ENCODE assay signal across 9 cellular contexts in the genomic region with DNA sequence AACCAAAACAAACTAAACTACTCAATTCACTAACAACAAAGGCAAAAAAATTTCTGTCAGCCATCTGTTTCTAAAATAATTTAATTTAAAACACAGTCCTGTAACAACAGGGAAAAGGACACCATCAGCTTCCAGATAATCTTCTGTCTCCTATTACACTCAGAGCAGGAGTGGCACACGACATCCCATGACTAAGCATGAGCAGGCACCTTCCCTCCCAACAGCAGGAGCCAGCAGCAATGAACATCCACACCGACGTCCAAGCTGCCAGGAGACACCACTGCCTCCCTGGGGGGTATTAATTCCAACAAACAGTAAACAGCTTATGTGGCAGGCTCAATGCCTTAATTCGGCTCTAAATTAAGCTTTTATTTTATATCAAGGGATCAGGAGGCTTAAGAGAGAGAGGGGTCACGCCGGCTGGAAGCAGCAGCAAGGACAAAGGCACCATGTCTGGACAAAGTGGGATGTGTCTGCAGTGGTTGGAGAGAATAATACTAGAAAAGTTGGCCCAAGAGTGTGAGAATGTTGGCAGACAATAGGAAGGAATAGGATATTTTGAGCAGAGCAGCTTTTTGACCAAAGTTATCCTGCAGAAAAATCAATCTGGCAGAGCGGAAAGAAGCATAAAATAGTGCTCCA. TPM values are rescaled to one million over a fixed set of nuclear protein-coding genes. Genes with fewer than 3 reads are reported as not detected.
DNase-seq lines count a peak whose midpoint lies in the region; ATAC-seq, FAIRE-seq and TF ChIP-seq lines count a peak whose summit lies in the region.
"Had no signal": no experiment of that assay in that cellular context is flagged by ENCODE, and none has a peak within 500 bp of the region (broad histone marks: within the 10 kb centered on the region; RNA-seq: fewer than 3 reads in every experiment).

No MANE protein-coding gene starts in this region.

- peaks cover 34% of the 10 kb centered on the region for H3K4me1 Mint-ChIP-seq in brain

- no peak for TF ChIP-seq POLR2A in HepG2 (IDR thresholded peaks at IDR 0.05; ENCODE audit: insufficient read depth in 1 of 2, low read depth in 2 of 2, low read length in 2 of 2)

- H2AFZ ChIP-seq in HepG2 (ENCODE audit: low read length) = no peak overlapping the region

- peak overlapping the region in 3 of 5 experiments; percentile 2 to 30 (median 3) for H3K4me3 Mint-ChIP-seq in brain

- no TSS peak for BruUV-seq in HepG2 (replicated peaks; lab: Mats Ljungman, UMichigan)

- TF ChIP-seq EP300 in HepG2 (IDR thresholded peaks at IDR 0.05; ENCODE audit: low read depth in 2 of 2, low read length in 2 of 2) = no peak
- no peak for TF ChIP-seq EP300 in HepG2 (CRISPR knock-in tag; IDR thresholded peaks at IDR 0.05; ENCODE audit: borderline replicate concordance)

- no peaks in the 10 kb centered on the region for H4K20me1 ChIP-seq in HepG2 (ENCODE audit: insufficient read depth, low read length)

- CTCF ChIA-PET in HepG2 (lab: Yijun Ruan, JAX; ENCODE audit: low intra/inter-chr PET ratio, low total read pairs) = no interaction called here

- WGBS in HepG2 (ENCODE audit: low lambda C conversion rate) = 81% methylated on average over 7 of the region's 7 CpGs

- H3K36me3 Mint-ChIP-seq in brain = peaks cover 66% of the 10 kb centered on the region

- peaks cover 0 to 14% (median 0%) of the 10 kb centered on the region in 5 experiments for H3K9me3 Mint-ChIP-seq in brain

- no peak for TF ChIP-seq CTCF in C4-2B (conservative IDR thresholded peaks at IDR 0.05)
- TF ChIP-seq CTCF in brain (conservative IDR thresholded peaks at IDR 0.05) = no peak
- no peak for TF ChIP-seq CTCF in HepG2 (CRISPR knock-in tag; IDR thresholded peaks at IDR 0.05)

- peaks cover 9% of the 10 kb centered on the region; the same call in 1 of the 2 replicates for H3K4me1 ChIP-seq in HepG2 (ENCODE audit: insufficient read depth, low read length)

- H3K9me3 ChIP-seq in HepG2 (ENCODE audit: low read length) = no peaks in the 10 kb centered on the region
- H3K9me3 ChIP-seq: thoracic aorta had no signal

- in situ Hi-C loops in HepG2 (cut with HindIII; ENCODE audit: extremely low pct_ligation_motif_present, low pct_unique_long_range_greater_than_20kb) = no loop called here

- peak; percentile 39; the same call in 2 of the 3 replicates for ATAC-seq in HepG2
- ATAC-seq in GM21526 (IDR thresholded peaks at IDR 0.05; ENCODE audit: low FRiP score, unreplicated experiment) = no peak

- H3K27ac Mint-ChIP-seq in brain = peak overlapping the region; percentile 2 to 78 (median 72)

- POLR2A ChIA-PET in HepG2 (lab: Yijun Ruan, JAX) = no interaction called here

- no peak for FAIRE-seq in HepG2 (lab: Jason Lieb, UNC)

- no peak overlapping the region for H3K4me3 ChIP-seq in HepG2 (replicated peaks in 1 of 3; ENCODE audit: insufficient read depth in 1 of 3, low read depth in 2 of 3, low read length in 3 of 3)
- H3K4me3 ChIP-seq: thoracic aorta had no signal

- no peak overlapping the region for H3K4me2 ChIP-seq in HepG2 (ENCODE audit: low read depth, low read length)

- no peak overlapping the region for H3K9ac ChIP-seq in HepG2 (ENCODE audit: insufficient read depth, low read depth, low read length)

- no peaks in the 10 kb centered on the region for H3K36me3 ChIP-seq in HepG2 (replicated peaks in 1 of 2; ENCODE audit: control insufficient read depth in 1 of 2, insufficient read depth in 2 of 2, low read length in 2 of 2)
- H3K36me3 ChIP-seq: thoracic aorta had no signal

- intact Hi-C loops in HepG2 (cut with micrococcal nuclease; ENCODE audit: unreplicated experiment) = no loop called here

- no peaks in the 10 kb centered on the region for H3K27me3 Mint-ChIP-seq in brain

- peak overlapping the region; percentile 19; the same call in 1 of the 2 replicates for H3K27ac ChIP-seq in C4-2B
- H3K27ac ChIP-seq in HepG2 (ENCODE audit: extremely low read length, insufficient read depth, low read length) = no peak overlapping the region
- H3K27ac ChIP-seq: thoracic aorta had no signal

- no peak for TF ChIP-seq RAD21 in HepG2 (CRISPR knock-in tag; IDR thresholded peaks at IDR 0.05)

- DNase-seq in NCI-H2107 (lab: John Stamatoyannopoulos, UW) (peak; percentile 74), HepG2 (ENCODE audit: low spot score) (no peak), cerebellar nuclear complex (lab: John Stamatoyannopoulos, UW) (no peak)
- no peak for DNase-seq in stimulated activated naive CD4-positive, alpha-beta T cell treated with Interleukin-2 at 50 U/mL for 16 hours (lab: John Stamatoyannopoulos, UW)
- no peak for DNase-seq in stimulated activated CD4-positive, alpha-beta T cell treated with anti-CD3 and anti-CD28 coated beads, Interleukin-15, amount 100 ng/mL, for 24 hours

- H3K79me2 ChIP-seq in HepG2 (ENCODE audit: insufficient read depth, low read length) = no peaks in the 10 kb centered on the region

- no peaks in the 10 kb centered on the region for H3K27me3 ChIP-seq in HepG2 (ENCODE audit: control insufficient read depth in 1 of 2, insufficient read depth in 2 of 2, low read length in 2 of 2)

TF ChIP-seq in HepG2, 621 proteins besides CTCF, POLR2A, EP300 and RAD21:
- TF ChIP-seq SMARCE1 (IDR thresholded peaks at IDR 0.05; ENCODE audit: borderline replicate concordance) = no peak
- TF ChIP-seq YEATS4 (CRISPR knock-in tag; IDR thresholded peaks at IDR 0.05; ENCODE audit: borderline replicate concordance) = no peak
- TF ChIP-seq MTF2 (CRISPR knock-in tag; IDR thresholded peaks at IDR 0.05; ENCODE audit: borderline replicate concordance) = no peak
- no peak for TF ChIP-seq RXRB (CRISPR knock-in tag; IDR thresholded peaks at IDR 0.05; ENCODE audit: borderline replicate concordance)
- TF ChIP-seq HMG20A (CRISPR knock-in tag; IDR thresholded peaks at IDR 0.05; ENCODE audit: borderline replicate concordance) = no peak
- no peak for TF ChIP-seq ATM (IDR thresholded peaks at IDR 0.05; ENCODE audit: borderline replicate concordance)
- no peak for TF ChIP-seq FOXK2 (IDR thresholded peaks at IDR 0.05)
- no peak for TF ChIP-seq ARNT (IDR thresholded peaks at IDR 0.05)
- TF ChIP-seq ZNF614 (CRISPR knock-in tag; IDR thresholded peaks at IDR 0.05; ENCODE audit: borderline replicate concordance) = no peak
- no peak for TF ChIP-seq ZNF333 (CRISPR knock-in tag; IDR thresholded peaks at IDR 0.05; ENCODE audit: borderline replicate concordance)
- TF ChIP-seq SIX1 (CRISPR knock-in tag; IDR thresholded peaks at IDR 0.05; ENCODE audit: borderline replicate concordance) = no peak
- TF ChIP-seq JUN (CRISPR knock-in tag; IDR thresholded peaks at IDR 0.05) = no peak

RNA-seq across cellular contexts. Expression of gene KIAA1549, which starts 45.6 kb away (rescaled TPM):
- polyA plus RNA-seq in brain (ENCODE audit: insufficient read depth, low read depth, low replicate concordance) (31.8 TPM), HepG2 (2011; rRNA removed) (1.1 and 1.2 TPM in 2 replicates)
- total RNA-seq in HepG2 (2016; rRNA removed; fragmentation: Illumina TruSeq; extraction: Trizol) = 1.8 TPM in 2 replicates
- total RNA-seq in HepG2 (2016; cell fraction: cytosol; rRNA removed; fragmentation: Illumina TruSeq; extraction: Trizol; ENCODE audit: low read depth) = 0.88 and 1.0 TPM in 2 replicates
- total RNA-seq in HepG2 (2016; cell fraction: insoluble cytoplasmic fraction; rRNA removed; fragmentation: Illumina TruSeq; extraction: Trizol) = 1.4 and 1.8 TPM in 2 replicates
- 1.5 and 2.2 TPM in 2 replicates for total RNA-seq in HepG2 (2016; cell fraction: membrane; rRNA removed; fragmentation: Illumina TruSeq; extraction: Trizol)
- total RNA-seq in HepG2 (2016; cell fraction: nucleus; rRNA removed; fragmentation: Illumina TruSeq; extraction: Trizol) = 3.1 and 3.6 TPM in 2 replicates
- 0.95 and 0.96 TPM in 2 replicates for polyA plus RNA-seq in HepG2 (2011; cell fraction: cytosol; rRNA removed)
- polyA plus RNA-seq in HepG2 (2011; cell fraction: nucleus; rRNA removed) = 2.4 and 2.6 TPM in 2 replicates
- polyA plus RNA-seq in HepG2 (2012) = 1.3 and 2.0 TPM in 2 replicates
- polyA plus RNA-seq in HepG2 (2016; cell fraction: cytosol; fragmentation: Illumina TruSeq; extraction: Trizol; ENCODE audit: low read depth) = 0.15 and 0.22 TPM in 2 replicates
- polyA plus RNA-seq in HepG2 (2016; cell fraction: insoluble cytoplasmic fraction; fragmentation: Illumina TruSeq; extraction: Trizol; ENCODE audit: low read depth) = 1.5 and 1.9 TPM in 2 replicates
- polyA plus RNA-seq in HepG2 (2016; cell fraction: membrane; fragmentation: Illumina TruSeq; extraction: Trizol; ENCODE audit: low read depth) = 0.65 and 1.0 TPM in 2 replicates
- 4.3 and 4.8 TPM in 2 replicates for polyA plus RNA-seq in HepG2 (2016; cell fraction: nucleus; fragmentation: Illumina TruSeq; extraction: Trizol; ENCODE audit: insufficient read depth, low read depth)
- 4.4 and 12.3 TPM in 2 replicates for polyA minus RNA-seq in HepG2 (2011; rRNA and poly(A)+ RNA removed; ENCODE audit: low replicate concordance)
- polyA minus RNA-seq in HepG2 (2011; cell fraction: cytosol; rRNA and poly(A)+ RNA removed) = 1.8 and 3.1 TPM in 2 replicates
- 2.6 and 3.1 TPM in 2 replicates for polyA minus RNA-seq in HepG2 (2011; cell fraction: nucleus; rRNA and poly(A)+ RNA removed)
